Comparison of ENCODE assay signal across 14 cellular contexts in genomic region chr12:88339254-88339949, GRCh38.
A peak's percentile ranks its signal among the peaks of the same experiment; 100 is the strongest.
DNase-seq lines count a peak whose midpoint lies in the region; ATAC-seq, FAIRE-seq and TF ChIP-seq lines count a peak whose summit lies in the region.
"Had no signal": no experiment of that assay in that cellular context is flagged by ENCODE, and none has a peak within 500 bp of the region (broad histone marks: within the 10 kb centered on the region; RNA-seq: fewer than 3 reads in every experiment).

No MANE protein-coding gene starts in this region.

- H3K4me2 ChIP-seq in osteoblast (ENCODE audit: insufficient read depth, low read length), result no peak overlapping the region

- H3K4me3 Mint-ChIP-seq in T-helper 2 cell treated with Interferon-gamma antibody and Interleukin-4, amounts not matched to agents 5 μg/mL and 100 μg/mL, for 36 hours, result no peak overlapping the region
- H3K4me3 Mint-ChIP-seq: T-helper 17 cell had no signal

- FAIRE-seq in bronchial epithelial cell (lab: Jason Lieb, UNC), result no peak

- H3K4me3 ChIP-seq in bronchial epithelial cell (ENCODE audit: low read depth, low read length), result no peak overlapping the region
- H3K4me3 ChIP-seq in osteoblast (ENCODE audit: insufficient read depth, low read length), result no peak overlapping the region
- H3K4me3 ChIP-seq: testis had no signal

- DNase-seq in bronchial epithelial cell (ENCODE audit: low read depth) (peak; percentile 93), osteoblast (ENCODE audit: insufficient read length, low spot score, missing footprints) (no peak), 8988T (no peak)
- no peak for DNase-seq in T-helper 2 cell treated with Interferon-gamma antibody and Interleukin-4, amounts not matched to agents 5 μg/mL and 100 μg/mL, for 36 hours (ENCODE audit: low spot score)
- DNase-seq in stimulated activated CD8-positive, alpha-beta memory T cell treated with anti-CD3 and anti-CD28 coated beads, Interleukin-4, amount 100 ng/mL, for 48 hours, result no peak
- DNase-seq: MM.1S, NCI-H446, occipital lobe, T-helper 17 cell, testis had no signal

- H3K36me3 Mint-ChIP-seq in T-helper 2 cell treated with Interferon-gamma antibody and Interleukin-4, amounts not matched to agents 5 μg/mL and 100 μg/mL, for 36 hours (ENCODE audit: low read depth), result no peaks in the 10 kb centered on the region

- peaks cover 21% of the 10 kb centered on the region for H3K4me1 ChIP-seq in osteoblast (ENCODE audit: insufficient read depth, low read length)
- H3K4me1 ChIP-seq: testis had no signal

- no peaks in the 10 kb centered on the region for H3K36me3 ChIP-seq in bronchial epithelial cell (ENCODE audit: control insufficient read depth, insufficient read depth, low read length)
- no peaks in the 10 kb centered on the region for H3K36me3 ChIP-seq in osteoblast (ENCODE audit: insufficient read depth, low read length)

- TF ChIP-seq CTCF in bronchial epithelial cell (IDR thresholded peaks at IDR 0.05; ENCODE audit: insufficient read depth, low read length, severe bottlenecking) (no peak), osteoblast (IDR thresholded peaks at IDR 0.05; ENCODE audit: extremely low read depth, low read depth, low read length) (no peak)

- H3K27me3 ChIP-seq in bronchial epithelial cell (ENCODE audit: control insufficient read depth, insufficient read depth, low read length), result no peaks in the 10 kb centered on the region
- no peaks in the 10 kb centered on the region for H3K27me3 ChIP-seq in osteoblast (ENCODE audit: insufficient read depth, low read length)
- H3K27me3 ChIP-seq: testis had no signal

- no peaks in the 10 kb centered on the region for H4K20me1 ChIP-seq in osteoblast (ENCODE audit: insufficient read depth, low read length)

- no peaks in the 10 kb centered on the region for H3K9me3 ChIP-seq in osteoblast (ENCODE audit: low read depth, low read length)
- H3K9me3 ChIP-seq: testis had no signal

- H3K27ac Mint-ChIP-seq in T-helper 2 cell treated with Interferon-gamma antibody and Interleukin-4, amounts not matched to agents 5 μg/mL and 100 μg/mL, for 36 hours, result no peak overlapping the region
- H3K27ac Mint-ChIP-seq: activated T-helper 2 cell treated with anti-CD3 and anti-CD28 coated beads, Interferon-gamma antibody, Interleukin-2, Interleukin-4, amounts not matched to agents 10 μg/mL and 5 μg/mL and 100 μg/mL, durations not matched to agents 14 hours and 24 hours and 36 hours; T-helper 17 cell had no signal

- H3K27ac ChIP-seq in osteoblast (ENCODE audit: low read depth, low read length), result peak overlapping the region; percentile 17
- H3K27ac ChIP-seq: testis had no signal

- peak; percentile 54 for ATAC-seq in GM18499 (IDR thresholded peaks at IDR 0.05; ENCODE audit: insufficient read depth, unreplicated experiment)
- ATAC-seq in HG03469 (IDR thresholded peaks at IDR 0.05; ENCODE audit: unreplicated experiment), result peak; percentile 60
- ATAC-seq in HG02884 (IDR thresholded peaks at IDR 0.05; ENCODE audit: unreplicated experiment), result no peak
- ATAC-seq: T-helper 17 cell had no signal

- H3K27me3 Mint-ChIP-seq in T-helper 2 cell treated with Interferon-gamma antibody and Interleukin-4, amounts not matched to agents 5 μg/mL and 100 μg/mL, for 36 hours (ENCODE audit: low read depth), result no peaks in the 10 kb centered on the region
- H3K27me3 Mint-ChIP-seq: T-helper 17 cell had no signal

- peaks cover 3% of the 10 kb centered on the region for H3K9me3 Mint-ChIP-seq in T-helper 2 cell treated with Interferon-gamma antibody and Interleukin-4, amounts not matched to agents 5 μg/mL and 100 μg/mL, for 36 hours

- no peaks in the 10 kb centered on the region for H3K79me2 ChIP-seq in osteoblast (ENCODE audit: insufficient read depth, low read length)

- H2AFZ ChIP-seq in osteoblast (ENCODE audit: low read length), result no peak overlapping the region

- H3K4me1 Mint-ChIP-seq in T-helper 2 cell treated with Interferon-gamma antibody and Interleukin-4, amounts not matched to agents 5 μg/mL and 100 μg/mL, for 36 hours (ENCODE audit: low read depth), result peaks cover 2% of the 10 kb centered on the region
- H3K4me1 Mint-ChIP-seq: T-helper 17 cell had no signal
